In genomic region chr19:10006752-10007323, GRCh38 we compare ENCODE assay signal across 20 cellular contexts. TPM values are rescaled to one million over a fixed set of nuclear protein-coding genes. Genes with fewer than 3 reads are reported as not detected.
DNase-seq lines count a peak whose midpoint lies in the region; ATAC-seq, FAIRE-seq and TF ChIP-seq lines count a peak whose summit lies in the region.
"Had no signal": no experiment of that assay in that cellular context is flagged by ENCODE, and none has a peak within 500 bp of the region (broad histone marks: within the 10 kb centered on the region; RNA-seq: fewer than 3 reads in every experiment).

No MANE protein-coding gene starts in this region.

- H3K36me3 Mint-ChIP-seq in activated T-cell treated with anti-CD3 and anti-CD28 coated beads, Interleukin-2, amount 50 U/mL, for 72 hours (ENCODE audit: insufficient read depth in 2 of 2), result peaks cover 2 to 3% of the 10 kb centered on the region in 2 donors

- H3K4me1 Mint-ChIP-seq in activated T-cell treated with anti-CD3 and anti-CD28 coated beads, Interleukin-2, amount 50 U/mL, for 72 hours (ENCODE audit: low read depth), result peaks cover 33% of the 10 kb centered on the region

- no peak overlapping the region for H3K27ac ChIP-seq in K562 (ENCODE audit: extremely low read depth, low read depth, low read length)
- peak overlapping the region; percentile 19 to 61 for H3K27ac ChIP-seq in mucosa of rectum (ENCODE audit: low read depth in 2 of 2, low read length in 2 of 2)
- H3K27ac ChIP-seq in testis, result peak overlapping the region; percentile 59 to 84
- H3K27ac ChIP-seq: foreskin keratinocyte had no signal

- H3K36me3 ChIP-seq in K562 (ENCODE audit: control insufficient read depth, insufficient read depth, low read length), result no peaks in the 10 kb centered on the region
- H3K36me3 ChIP-seq in mucosa of rectum (ENCODE audit: control insufficient read depth in 2 of 2, insufficient read depth in 2 of 2, low read length in 2 of 2), result no peaks in the 10 kb centered on the region
- no peaks in the 10 kb centered on the region for H3K36me3 ChIP-seq in testis (ENCODE audit: low read depth, missing control alignments)

- H2AFZ ChIP-seq in K562 (ENCODE audit: low read depth, low read length), result no peak overlapping the region

- no peaks in the 10 kb centered on the region for H3K9me3 ChIP-seq in K562 (replicated peaks; ENCODE audit: control insufficient read depth, insufficient read depth, low read depth, low read length)
- no peaks in the 10 kb centered on the region for H3K9me3 ChIP-seq in mucosa of rectum (ENCODE audit: control insufficient read depth in 2 of 2, low read length in 2 of 2)
- H3K9me3 ChIP-seq in testis, result no peaks in the 10 kb centered on the region

- TF ChIP-seq EP300 in K562 (IDR thresholded peaks at IDR 0.05; ENCODE audit: low read length), result no peak

- intact Hi-C loops in K562 (cut with micrococcal nuclease) (no loop called here), testis (cut with DNase I; ENCODE audit: low total_unique reads) (loop anchor here (10.0 kb wide), 1 partner anchor 72 kb away; the partner anchor contains the start of gene OLFM2)

- no peak for FAIRE-seq in K562 (lab: Jason Lieb, UNC)
- FAIRE-seq: small intestine had no signal

- no peak overlapping the region for H3K4me2 ChIP-seq in K562 (ENCODE audit: insufficient read depth, low read length)

- peak overlapping the region; percentile 26 to 39 for H3K4me3 Mint-ChIP-seq in activated T-cell treated with anti-CD3 and anti-CD28 coated beads, Interleukin-2, amount 50 U/mL, for 72 hours
- H3K4me3 Mint-ChIP-seq: dendritic cell treated with granulocyte-macrophage colony-stimulating factor and Interleukin-4, amounts not matched to agents 40 ng/mL and 50 ng/mL, for 4 days had no signal

- peaks cover 0 to 15% of the 10 kb centered on the region in 2 experiments; a peak in 2 of 5 replicates for H3K4me1 ChIP-seq in K562 (replicated peaks in 1 of 2; ENCODE audit: control insufficient read depth in 2 of 2, insufficient read depth in 2 of 2, low read length in 2 of 2)
- H3K4me1 ChIP-seq in mucosa of rectum (ENCODE audit: control insufficient read depth in 2 of 2, insufficient read depth in 2 of 2, low read length in 2 of 2), result peaks cover 7% of the 10 kb centered on the region in 2 donors
- H3K4me1 ChIP-seq in testis, result peaks cover 44% of the 10 kb centered on the region

- H3K9me3 Mint-ChIP-seq in activated T-cell treated with anti-CD3 and anti-CD28 coated beads, Interleukin-2, amount 50 U/mL, for 72 hours, result no peaks in the 10 kb centered on the region
- H3K9me3 Mint-ChIP-seq: dendritic cell treated with granulocyte-macrophage colony-stimulating factor and Interleukin-4, amounts not matched to agents 40 ng/mL and 50 ng/mL, for 4 days had no signal

- DNase-seq in activated T-cell treated with anti-CD3 and anti-CD28 coated beads, Interleukin-2, amount 50 U/mL, for 72 hours, result no peak
- DNase-seq in activated T-cell treated with anti-CD3 and anti-CD28 coated beads, Interleukin-2, amount 50 U/mL, for 48 hours, result no peak
- DNase-seq in K562 (ENCODE audit: extremely low read depth in 1 of 4, low spot score in 3 of 4), result no peak
- no peak for DNase-seq in testis
- no peak for DNase-seq in glomerular visceral epithelial cell (ENCODE audit: extremely low spot score)
- no peak for DNase-seq in NCI-H2196 (lab: John Stamatoyannopoulos, UW; ENCODE audit: unreplicated experiment)
- DNase-seq: activated CD4-positive, alpha-beta T cell treated with anti-CD3 and anti-CD28 coated beads, Interleukin-2, amount 50 U/mL, for 4 hours; activated naive CD4-positive, alpha-beta T cell treated with anti-CD3 and anti-CD28 coated beads, Interleukin-2, amount 50 U/mL, for 16 hours; DMS153; foreskin keratinocyte; kidney glomerular epithelial cell; naive thymus-derived CD8-positive, alpha-beta T cell; NCI-H524; small intestine had no signal

- H3K4me3 ChIP-seq in K562 (no peak overlapping the region), mucosa of rectum (ENCODE audit: low read length in 2 of 2) (no peak overlapping the region), testis (no peak overlapping the region)

- H3K9me1 ChIP-seq in K562 (ENCODE audit: control insufficient read depth, insufficient read depth, low read length), result peaks cover 5% of the 10 kb centered on the region

- no peaks in the 10 kb centered on the region for H3K79me2 ChIP-seq in K562 (ENCODE audit: control insufficient read depth, insufficient read depth, low read length)

- TF ChIP-seq RAD21 in K562 (CRISPR knock-in tag; conservative IDR thresholded peaks at IDR 0.05 in 1 of 2, IDR thresholded peaks at IDR 0.05 in 1 of 2), result no peak

- ATAC-seq in activated T-cell treated with anti-CD3 and anti-CD28 coated beads, Interleukin-2, amount 50 U/mL, for 72 hours (replicated peaks in 1 of 2), result no peak
- ATAC-seq in K562 (no peak), GM21423 (IDR thresholded peaks at IDR 0.05; ENCODE audit: unreplicated experiment) (no peak)
- ATAC-seq: foreskin keratinocyte; naive thymus-derived CD8-positive, alpha-beta T cell; Panc1 had no signal

- BruUV-seq in K562 (replicated peaks; lab: Mats Ljungman, UMichigan), result no TSS peak

- H3K27ac Mint-ChIP-seq in activated T-cell treated with anti-CD3 and anti-CD28 coated beads, Interleukin-2, amount 50 U/mL, for 72 hours, result peak overlapping the region; percentile 67
- H3K27ac Mint-ChIP-seq: dendritic cell treated with granulocyte-macrophage colony-stimulating factor and Interleukin-4, amounts not matched to agents 40 ng/mL and 50 ng/mL, for 4 days had no signal

- in situ Hi-C loops in K562 (cut with MboI), result no loop called here

- TF ChIP-seq CTCF in K562 (IDR thresholded peaks at IDR 0.05 in 2 of 3, conservative IDR thresholded peaks at IDR 0.05 in 1 of 3; ENCODE audit: insufficient read depth in 2 of 3, low read depth in 1 of 3, low read length in 3 of 3) (no peak), testis (IDR thresholded peaks at IDR 0.05) (no peak)

- H4K20me1 ChIP-seq in K562 (replicated peaks; ENCODE audit: control insufficient read depth, insufficient read depth, low read length), result peaks cover 9% of the 10 kb centered on the region

- TF ChIP-seq POLR2A in K562 (conservative IDR thresholded peaks at IDR 0.05), result no peak
- TF ChIP-seq POLR2A in testis (IDR thresholded peaks at IDR 0.05), result no peak

- POLR2A ChIA-PET in K562 (lab: Yijun Ruan, JAX), result no interaction called here

- no peak overlapping the region for H3K9ac ChIP-seq in K562 (ENCODE audit: insufficient read depth in 1 of 2, low read depth in 2 of 2, low read length in 2 of 2)
- H3K9ac ChIP-seq in mucosa of rectum (ENCODE audit: low read depth in 1 of 2, low read length in 2 of 2), result no peak overlapping the region

- H3K27me3 Mint-ChIP-seq in activated T-cell treated with anti-CD3 and anti-CD28 coated beads, Interleukin-2, amount 50 U/mL, for 72 hours (ENCODE audit: low read depth), result peaks cover 60% of the 10 kb centered on the region

- H3K27me3 ChIP-seq in K562 (ENCODE audit: control insufficient read depth in 2 of 2, insufficient read depth in 2 of 2, low read length in 2 of 2) (peaks cover 8 to 36% of the 10 kb centered on the region in 2 experiments), mucosa of rectum (ENCODE audit: control insufficient read depth in 2 of 2, insufficient read depth in 2 of 2, low read length in 2 of 2) (peaks cover 11 to 14% of the 10 kb centered on the region in 2 donors), testis (no peaks in the 10 kb centered on the region)

- CTCF ChIA-PET in K562 (lab: Yijun Ruan, JAX; ENCODE audit: low intra/inter-chr PET ratio), result no interaction called here

RNA-seq across cellular contexts. Expression of gene COL5A3, which starts 3.5 kb away (rescaled TPM):
- total RNA-seq in activated T-cell treated with anti-CD3 and anti-CD28 coated beads, Interleukin-2, amount 50 U/mL, for 72 hours, result 1 to 10 TPM; 1.1 to 5.0 TPM
- total RNA-seq in K562 (2011; cell fraction: chromatin; rRNA removed; ENCODE audit: low replicate concordance), result not detected in 2 replicates
- not detected in 2 replicates for total RNA-seq in K562 (2011; cell fraction: nucleolus; rRNA removed)
- total RNA-seq in K562 (2011; cell fraction: nucleoplasm; rRNA removed), result not detected in 2 replicates
- total RNA-seq in K562 (2014; rRNA removed) (not detected in 2 replicates), K562 (2014; rRNA removed; fragmentation: Illumina TruSeq; extraction: Trizol) (not detected in 2 replicates), K562 (2015; rRNA removed; fragmentation: Illumina TruSeq; extraction: Trizol) (not detected in 2 replicates), K562 (2021) (0.02 TPM in 1 of 2 replicates, not detected in the other), testis (1 to 10 TPM; 5.5 to 7.0 TPM)
- polyA plus RNA-seq in K562 (2011; rRNA removed) (not detected in 2 replicates), K562 (2014; fragmentation: Illumina TruSeq; extraction: Trizol) (not detected in 2 replicates), K562 (2014; fragmentation: Nextera tagmentation; extraction: Ambion mirVana) (not detected), K562 (2014; rRNA removed) (0.01 TPM in 1 of 2 replicates, not detected in the other), testis (ENCODE audit: insufficient read depth, low read depth, low replicate concordance) (7.6 TPM)
- polyA plus RNA-seq in K562 (2011; cell fraction: cytosol; rRNA removed), result not detected in 2 replicates
- 0.01 and 0.07 TPM in 2 replicates for polyA plus RNA-seq in K562 (2011; cell fraction: nucleus; rRNA removed)
- not detected in 2 replicates for polyA plus RNA-seq in K562 (2012)
- polyA minus RNA-seq in K562 (2011; rRNA and poly(A)+ RNA removed), result not detected in 2 replicates
- polyA minus RNA-seq in K562 (2011; cell fraction: cytosol; rRNA and poly(A)+ RNA removed), result not detected in 2 replicates
- polyA minus RNA-seq in K562 (2011; cell fraction: nucleus; rRNA and poly(A)+ RNA removed), result not detected in 2 replicates
- total RNA-seq: naive thymus-derived CD8-positive, alpha-beta T cell had no signal
- polyA plus RNA-seq: naive thymus-derived CD8-positive, alpha-beta T cell had no signal

RNA-seq across cellular contexts. Expression of gene RDH8, which starts 6.4 kb away (rescaled TPM):
- not detected for total RNA-seq in activated T-cell treated with anti-CD3 and anti-CD28 coated beads, Interleukin-2, amount 50 U/mL, for 72 hours
- total RNA-seq in K562 (2011; cell fraction: chromatin; rRNA removed; ENCODE audit: low replicate concordance), result not detected in 2 replicates
- not detected in 2 replicates for total RNA-seq in K562 (2011; cell fraction: nucleolus; rRNA removed)
- total RNA-seq in K562 (2011; cell fraction: nucleoplasm; rRNA removed), result not detected in 2 replicates
- total RNA-seq in K562 (2014; rRNA removed), result not detected in 2 replicates
- not detected in 2 replicates for total RNA-seq in K562 (2014; rRNA removed; fragmentation: Illumina TruSeq; extraction: Trizol)
- not detected in 2 replicates for total RNA-seq in K562 (2015; rRNA removed; fragmentation: Illumina TruSeq; extraction: Trizol)
- total RNA-seq in K562 (2021), result not detected in 2 replicates
- not detected in 2 replicates for polyA plus RNA-seq in K562 (2011; rRNA removed)
- not detected in 2 replicates for polyA plus RNA-seq in K562 (2011; cell fraction: cytosol; rRNA removed)
- not detected in 2 replicates for polyA plus RNA-seq in K562 (2011; cell fraction: nucleus; rRNA removed)
- not detected in 2 replicates for polyA plus RNA-seq in K562 (2012)
- polyA plus RNA-seq in K562 (2014; fragmentation: Illumina TruSeq; extraction: Trizol), result not detected in 2 replicates
- polyA plus RNA-seq in K562 (2014; fragmentation: Nextera tagmentation; extraction: Ambion mirVana), result not detected
- polyA plus RNA-seq in K562 (2014; rRNA removed), result not detected in 2 replicates
- not detected in 2 replicates for polyA minus RNA-seq in K562 (2011; rRNA and poly(A)+ RNA removed)
- polyA minus RNA-seq in K562 (2011; cell fraction: cytosol; rRNA and poly(A)+ RNA removed), result not detected in 2 replicates
- polyA minus RNA-seq in K562 (2011; cell fraction: nucleus; rRNA and poly(A)+ RNA removed), result not detected in 2 replicates
- 1 to 10 TPM in 1 of 2 donors, not detected in 1; 1.7 TPM for total RNA-seq in testis
- polyA plus RNA-seq in testis (ENCODE audit: insufficient read depth, low read depth, low replicate concordance), result 3.7 TPM
- total RNA-seq: foreskin keratinocyte; naive thymus-derived CD8-positive, alpha-beta T cell; ureter had no signal
- polyA plus RNA-seq: AG04450; foreskin keratinocyte; naive thymus-derived CD8-positive, alpha-beta T cell; small intestine had no signal
